ENCODE assay signal across 9 cellular contexts in the genomic region with DNA sequence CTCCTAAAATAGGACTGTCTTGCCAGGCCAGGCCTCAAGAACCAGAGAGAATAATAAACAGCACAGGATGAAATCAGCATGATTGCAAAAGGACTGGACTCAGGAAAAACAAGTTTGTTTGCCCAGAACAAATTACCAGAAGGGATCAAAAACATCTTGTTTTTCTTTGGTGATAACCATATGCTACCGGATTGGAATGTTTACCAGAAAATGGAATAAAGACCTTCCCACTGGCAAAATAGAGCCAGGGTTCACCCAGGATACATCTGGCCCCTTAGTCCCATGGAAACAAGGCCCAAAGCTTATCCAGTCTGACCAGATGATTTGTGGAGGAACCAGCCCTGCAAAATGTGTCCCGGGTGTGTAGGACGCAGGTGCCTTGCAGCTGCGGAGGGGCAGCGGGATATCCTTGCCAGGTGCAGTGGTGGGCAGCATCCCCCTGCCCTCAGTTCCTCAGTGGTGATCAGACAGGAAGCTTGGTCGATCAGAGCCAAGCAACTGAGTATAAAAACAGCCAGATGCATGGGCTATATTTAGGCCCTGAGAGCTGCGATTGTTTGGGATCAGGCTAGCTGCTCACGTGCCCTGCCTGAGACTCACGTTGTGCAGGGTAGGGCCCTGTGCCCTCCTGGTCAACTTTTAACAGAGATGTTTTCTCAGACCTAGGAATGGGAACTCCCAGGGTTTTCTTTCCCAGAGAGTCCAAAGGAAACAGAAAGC. TPM values are rescaled to one million over a fixed set of nuclear protein-coding genes. Genes with fewer than 3 reads are reported as not detected.
DNase-seq lines count a peak whose midpoint lies in the region; ATAC-seq and TF ChIP-seq lines count a peak whose summit lies in the region.
"Had no signal": no experiment of that assay in that cellular context is flagged by ENCODE, and none has a peak within 500 bp of the region (broad histone marks: within the 10 kb centered on the region; RNA-seq: fewer than 3 reads in every experiment).

No MANE protein-coding gene starts in this region.

- H3K4me1 Mint-ChIP-seq in stimulated activated effector memory CD8-positive, alpha-beta T cell treated with anti-CD3 and anti-CD28 coated beads, Interleukin-12 subunit alpha, Interleukin-12 subunit beta, amount 100 ng/mL, for 72 hours = peaks cover 29% of the 10 kb centered on the region

- H3K4me3 Mint-ChIP-seq in stimulated activated effector memory CD8-positive, alpha-beta T cell treated with anti-CD3 and anti-CD28 coated beads, Interleukin-12 subunit alpha, Interleukin-12 subunit beta, amount 100 ng/mL, for 72 hours = no peak overlapping the region

- no peak for ATAC-seq in stimulated activated effector memory CD8-positive, alpha-beta T cell treated with anti-CD3 and anti-CD28 coated beads, Interleukin-12 subunit alpha, Interleukin-12 subunit beta, amount 100 ng/mL, for 72 hours
- ATAC-seq in GM21515 (IDR thresholded peaks at IDR 0.05; ENCODE audit: unreplicated experiment) (no peak), GM18520 (IDR thresholded peaks at IDR 0.05; ENCODE audit: unreplicated experiment) (no peak)

- peaks cover 8% of the 10 kb centered on the region for H3K36me3 Mint-ChIP-seq in stimulated activated effector memory CD8-positive, alpha-beta T cell treated with anti-CD3 and anti-CD28 coated beads, Interleukin-12 subunit alpha, Interleukin-12 subunit beta, amount 100 ng/mL, for 72 hours

- no peak overlapping the region for H3K4me3 ChIP-seq in brain microvascular endothelial cell (ENCODE audit: low read depth, low read length)

- no peaks in the 10 kb centered on the region for H3K36me3 ChIP-seq in brain microvascular endothelial cell (replicated peaks)

- in situ Hi-C loops in brain microvascular endothelial cell (cut with HindIII; ENCODE audit: low pct_ligation_motif_present, low sequenced_read_pairs) = no loop called here

- DNase-seq in H4 (ENCODE audit: low spot score) (peak; percentile 39), brain microvascular endothelial cell (peak; percentile 32), left kidney (ENCODE audit: low read depth, low spot score) (peak; percentile 27), NCI-H2196 treated with DMSO at 0.1 percent for 48 hours (lab: John Stamatoyannopoulos, UW; ENCODE audit: unreplicated experiment) (no peak), NCI-H69 (lab: John Stamatoyannopoulos, UW) (no peak)
- DNase-seq in stimulated activated effector memory CD8-positive, alpha-beta T cell treated with anti-CD3 and anti-CD28 coated beads, Interleukin-12 subunit alpha, Interleukin-12 subunit beta, amount 100 ng/mL, for 72 hours (ENCODE audit: low spot score in 2 of 2) = peak in 1 of 2 donors; percentile 40
- DNase-seq: cerebellar nuclear complex had no signal

- peaks cover 2% of the 10 kb centered on the region for H3K9me3 Mint-ChIP-seq in stimulated activated effector memory CD8-positive, alpha-beta T cell treated with anti-CD3 and anti-CD28 coated beads, Interleukin-12 subunit alpha, Interleukin-12 subunit beta, amount 100 ng/mL, for 72 hours

- no peak for TF ChIP-seq CTCF in brain microvascular endothelial cell (IDR thresholded peaks at IDR 0.05; ENCODE audit: low read depth, low read length, missing control alignments)

- peak overlapping the region; percentile 71 for H3K27ac Mint-ChIP-seq in stimulated activated effector memory CD8-positive, alpha-beta T cell treated with anti-CD3 and anti-CD28 coated beads, Interleukin-12 subunit alpha, Interleukin-12 subunit beta, amount 100 ng/mL, for 72 hours

- H3K27ac ChIP-seq in brain microvascular endothelial cell = peak overlapping the region; percentile 34

- no peaks in the 10 kb centered on the region for H3K27me3 ChIP-seq in brain microvascular endothelial cell (replicated peaks)

RNA-seq across cellular contexts. Expression of gene ZNF22, which starts 4.6 kb away (rescaled TPM):
- 18.0 and 18.4 TPM in 2 replicates for total RNA-seq in H4 (2014; rRNA removed; shearing (Covaris generic))

RNA-seq across cellular contexts. Expression of gene DEPP1, which starts 17.5 kb away (rescaled TPM):
- total RNA-seq in H4 (2014; rRNA removed; shearing (Covaris generic)) = 31.7 and 44.2 TPM in 2 replicates

RNA-seq across cellular contexts. Expression of gene RASSF4, which starts 36.5 kb away (rescaled TPM):
- 7.6 and 7.8 TPM in 2 replicates for total RNA-seq in H4 (2014; rRNA removed; shearing (Covaris generic))

Comparison
In these comparisons a context has a peak if more than half of its experiments do, and no peak if none do; other contexts are left out.
1. DNase-seq: peak in H4 (single experiment), brain microvascular endothelial cell (single experiment) and left kidney (single experiment); none in NCI-H2196 treated with DMSO at 0.1 percent for 48 hours (single experiment) and NCI-H69 (single experiment).